1 cellular context compared by ENCODE assay signal in the genomic region with DNA sequence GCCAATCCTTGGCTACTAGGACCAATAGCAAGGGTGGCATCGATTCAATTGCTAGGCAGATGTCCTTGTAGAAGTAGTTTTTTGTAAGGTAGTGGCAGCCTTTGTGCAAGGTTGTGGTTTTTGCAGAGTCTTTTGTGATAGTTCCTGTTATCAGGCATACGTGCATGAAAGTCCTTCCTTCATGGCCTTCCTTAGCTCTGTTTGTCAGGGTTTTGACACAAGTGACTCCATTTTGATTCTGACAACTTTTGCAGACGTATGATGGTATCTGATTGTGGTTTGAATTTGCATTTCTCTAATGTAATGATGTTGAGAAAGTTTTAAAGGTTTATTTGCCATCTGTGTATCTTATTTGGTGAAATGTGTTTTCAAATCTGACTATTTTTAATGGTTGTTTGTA.
TF ChIP-seq lines count a peak whose summit lies in the region.

No MANE protein-coding gene starts in this region.

TF ChIP-seq in K562, 482 proteins besides CTCF, POLR2A, EP300 and RAD21 (continued from another document and continues in another):
- TF ChIP-seq, protein P1, sequence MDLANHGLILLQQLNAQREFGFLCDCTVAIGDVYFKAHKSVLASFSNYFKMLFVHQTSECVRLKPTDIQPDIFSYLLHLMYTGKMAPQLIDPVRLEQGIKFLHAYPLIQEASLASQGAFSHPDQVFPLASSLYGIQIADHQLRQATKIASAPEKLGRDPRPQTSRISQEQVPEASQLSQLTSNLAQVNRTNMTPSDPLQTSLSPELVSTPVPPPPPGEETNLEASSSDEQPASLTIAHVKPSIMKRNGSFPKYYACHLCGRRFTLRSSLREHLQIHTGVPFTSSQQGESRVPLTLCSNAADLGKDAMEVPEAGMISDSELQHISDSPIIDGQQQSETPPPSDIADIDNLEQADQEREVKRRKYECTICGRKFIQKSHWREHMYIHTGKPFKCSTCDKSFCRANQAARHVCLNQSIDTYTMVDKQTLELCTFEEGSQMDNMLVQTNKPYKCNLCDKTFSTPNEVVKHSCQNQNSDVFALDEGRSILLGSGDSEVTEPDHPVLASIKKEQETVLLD (IDR thresholded peaks at IDR 0.05) = no peak
- TF ChIP-seq TRIM28 (IDR thresholded peaks at IDR 0.05) = no peak
- peak; percentile 91 for TF ChIP-seq DDX20 (tag; IDR thresholded peaks at IDR 0.05; ENCODE audit: low read depth)
- no peak for TF ChIP-seq ZNF699 (CRISPR knock-in tag; IDR thresholded peaks at IDR 0.05; ENCODE audit: insufficient replicate concordance)
- TF ChIP-seq BCL6 (CRISPR knock-in tag; IDR thresholded peaks at IDR 0.05) = no peak
- no peak for TF ChIP-seq CBX5 (IDR thresholded peaks at IDR 0.05; ENCODE audit: borderline replicate concordance, low read depth)
- TF ChIP-seq DMBX1 (CRISPR knock-in tag; IDR thresholded peaks at IDR 0.05; ENCODE audit: borderline replicate concordance) = peak; percentile 81
- TF ChIP-seq, protein P2, sequence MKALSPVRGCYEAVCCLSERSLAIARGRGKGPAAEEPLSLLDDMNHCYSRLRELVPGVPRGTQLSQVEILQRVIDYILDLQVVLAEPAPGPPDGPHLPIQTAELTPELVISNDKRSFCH (CRISPR knock-in tag; IDR thresholded peaks at IDR 0.05) = no peak
- TF ChIP-seq, protein P2 (tag; IDR thresholded peaks at IDR 0.05) = peak; percentile 66; the same call in 1 of the 2 replicates
- TF ChIP-seq MIER1 (IDR thresholded peaks at IDR 0.05; ENCODE audit: low read depth) = no peak
- no peak for TF ChIP-seq SRSF7 (optimal IDR thresholded peaks at IDR 0.05; ENCODE audit: low read depth, low read length)
- no peak for TF ChIP-seq HDAC3 (IDR thresholded peaks at IDR 0.05; ENCODE audit: borderline replicate concordance, partially characterized antibody)
- TF ChIP-seq, protein P3, sequence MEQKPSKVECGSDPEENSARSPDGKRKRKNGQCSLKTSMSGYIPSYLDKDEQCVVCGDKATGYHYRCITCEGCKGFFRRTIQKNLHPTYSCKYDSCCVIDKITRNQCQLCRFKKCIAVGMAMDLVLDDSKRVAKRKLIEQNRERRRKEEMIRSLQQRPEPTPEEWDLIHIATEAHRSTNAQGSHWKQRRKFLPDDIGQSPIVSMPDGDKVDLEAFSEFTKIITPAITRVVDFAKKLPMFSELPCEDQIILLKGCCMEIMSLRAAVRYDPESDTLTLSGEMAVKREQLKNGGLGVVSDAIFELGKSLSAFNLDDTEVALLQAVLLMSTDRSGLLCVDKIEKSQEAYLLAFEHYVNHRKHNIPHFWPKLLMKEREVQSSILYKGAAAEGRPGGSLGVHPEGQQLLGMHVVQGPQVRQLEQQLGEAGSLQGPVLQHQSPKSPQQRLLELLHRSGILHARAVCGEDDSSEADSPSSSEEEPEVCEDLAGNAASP (IDR thresholded peaks at IDR 0.05) = no peak
- no peak for TF ChIP-seq RFX1 (IDR thresholded peaks at IDR 0.05)
- peak; percentile 85 for TF ChIP-seq ILK (tag; IDR thresholded peaks at IDR 0.05; ENCODE audit: borderline replicate concordance, low read depth)
- TF ChIP-seq, protein P4, sequence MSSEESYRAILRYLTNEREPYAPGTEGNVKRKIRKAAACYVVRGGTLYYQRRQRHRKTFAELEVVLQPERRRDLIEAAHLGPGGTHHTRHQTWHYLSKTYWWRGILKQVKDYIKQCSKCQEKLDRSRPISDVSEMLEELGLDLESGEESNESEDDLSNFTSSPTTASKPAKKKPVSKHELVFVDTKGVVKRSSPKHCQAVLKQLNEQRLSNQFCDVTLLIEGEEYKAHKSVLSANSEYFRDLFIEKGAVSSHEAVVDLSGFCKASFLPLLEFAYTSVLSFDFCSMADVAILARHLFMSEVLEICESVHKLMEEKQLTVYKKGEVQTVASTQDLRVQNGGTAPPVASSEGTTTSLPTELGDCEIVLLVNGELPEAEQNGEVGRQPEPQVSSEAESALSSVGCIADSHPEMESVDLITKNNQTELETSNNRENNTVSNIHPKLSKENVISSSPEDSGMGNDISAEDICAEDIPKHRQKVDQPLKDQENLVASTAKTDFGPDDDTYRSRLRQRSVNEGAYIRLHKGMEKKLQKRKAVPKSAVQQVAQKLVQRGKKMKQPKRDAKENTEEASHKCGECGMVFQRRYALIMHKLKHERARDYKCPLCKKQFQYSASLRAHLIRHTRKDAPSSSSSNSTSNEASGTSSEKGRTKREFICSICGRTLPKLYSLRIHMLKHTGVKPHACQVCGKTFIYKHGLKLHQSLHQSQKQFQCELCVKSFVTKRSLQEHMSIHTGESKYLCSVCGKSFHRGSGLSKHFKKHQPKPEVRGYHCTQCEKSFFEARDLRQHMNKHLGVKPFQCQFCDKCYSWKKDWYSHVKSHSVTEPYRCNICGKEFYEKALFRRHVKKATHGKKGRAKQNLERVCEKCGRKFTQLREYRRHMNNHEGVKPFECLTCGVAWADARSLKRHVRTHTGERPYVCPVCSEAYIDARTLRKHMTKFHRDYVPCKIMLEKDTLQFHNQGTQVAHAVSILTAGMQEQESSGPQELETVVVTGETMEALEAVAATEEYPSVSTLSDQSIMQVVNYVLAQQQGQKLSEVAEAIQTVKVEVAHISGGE (CRISPR knock-in tag; IDR thresholded peaks at IDR 0.05) = no peak
- TF ChIP-seq NR2C1 (IDR thresholded peaks at IDR 0.05) = no peak
- peak; percentile 70 for TF ChIP-seq NR2C1 (tag; IDR thresholded peaks at IDR 0.05)
- peak; percentile 20; the same call in 1 of the 2 replicates for TF ChIP-seq ZNF239 (CRISPR knock-in tag; IDR thresholded peaks at IDR 0.05)
- no peak for TF ChIP-seq HNRNPL (IDR thresholded peaks at IDR 0.05; ENCODE audit: low read depth, low read length)
- TF ChIP-seq SMAD3 (CRISPR knock-in tag; conservative IDR thresholded peaks at IDR 0.05) = peak; percentile 76
- TF ChIP-seq, protein P5, sequence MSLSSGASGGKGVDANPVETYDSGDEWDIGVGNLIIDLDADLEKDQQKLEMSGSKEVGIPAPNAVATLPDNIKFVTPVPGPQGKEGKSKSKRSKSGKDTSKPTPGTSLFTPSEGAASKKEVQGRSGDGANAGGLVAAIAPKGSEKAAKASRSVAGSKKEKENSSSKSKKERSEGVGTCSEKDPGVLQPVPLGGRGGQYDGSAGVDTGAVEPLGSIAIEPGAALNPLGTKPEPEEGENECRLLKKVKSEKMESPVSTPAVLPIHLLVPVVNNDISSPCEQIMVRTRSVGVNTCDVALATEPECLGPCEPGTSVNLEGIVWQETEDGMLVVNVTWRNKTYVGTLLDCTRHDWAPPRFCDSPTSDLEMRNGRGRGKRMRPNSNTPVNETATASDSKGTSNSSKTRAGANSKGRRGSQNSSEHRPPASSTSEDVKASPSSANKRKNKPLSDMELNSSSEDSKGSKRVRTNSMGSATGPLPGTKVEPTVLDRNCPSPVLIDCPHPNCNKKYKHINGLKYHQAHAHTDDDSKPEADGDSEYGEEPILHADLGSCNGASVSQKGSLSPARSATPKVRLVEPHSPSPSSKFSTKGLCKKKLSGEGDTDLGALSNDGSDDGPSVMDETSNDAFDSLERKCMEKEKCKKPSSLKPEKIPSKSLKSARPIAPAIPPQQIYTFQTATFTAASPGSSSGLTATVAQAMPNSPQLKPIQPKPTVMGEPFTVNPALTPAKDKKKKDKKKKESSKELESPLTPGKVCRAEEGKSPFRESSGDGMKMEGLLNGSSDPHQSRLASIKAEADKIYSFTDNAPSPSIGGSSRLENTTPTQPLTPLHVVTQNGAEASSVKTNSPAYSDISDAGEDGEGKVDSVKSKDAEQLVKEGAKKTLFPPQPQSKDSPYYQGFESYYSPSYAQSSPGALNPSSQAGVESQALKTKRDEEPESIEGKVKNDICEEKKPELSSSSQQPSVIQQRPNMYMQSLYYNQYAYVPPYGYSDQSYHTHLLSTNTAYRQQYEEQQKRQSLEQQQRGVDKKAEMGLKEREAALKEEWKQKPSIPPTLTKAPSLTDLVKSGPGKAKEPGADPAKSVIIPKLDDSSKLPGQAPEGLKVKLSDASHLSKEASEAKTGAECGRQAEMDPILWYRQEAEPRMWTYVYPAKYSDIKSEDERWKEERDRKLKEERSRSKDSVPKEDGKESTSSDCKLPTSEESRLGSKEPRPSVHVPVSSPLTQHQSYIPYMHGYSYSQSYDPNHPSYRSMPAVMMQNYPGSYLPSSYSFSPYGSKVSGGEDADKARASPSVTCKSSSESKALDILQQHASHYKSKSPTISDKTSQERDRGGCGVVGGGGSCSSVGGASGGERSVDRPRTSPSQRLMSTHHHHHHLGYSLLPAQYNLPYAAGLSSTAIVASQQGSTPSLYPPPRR (CRISPR knock-in tag; IDR thresholded peaks at IDR 0.05; ENCODE audit: borderline replicate concordance) = no peak
- TF ChIP-seq, protein P6, sequence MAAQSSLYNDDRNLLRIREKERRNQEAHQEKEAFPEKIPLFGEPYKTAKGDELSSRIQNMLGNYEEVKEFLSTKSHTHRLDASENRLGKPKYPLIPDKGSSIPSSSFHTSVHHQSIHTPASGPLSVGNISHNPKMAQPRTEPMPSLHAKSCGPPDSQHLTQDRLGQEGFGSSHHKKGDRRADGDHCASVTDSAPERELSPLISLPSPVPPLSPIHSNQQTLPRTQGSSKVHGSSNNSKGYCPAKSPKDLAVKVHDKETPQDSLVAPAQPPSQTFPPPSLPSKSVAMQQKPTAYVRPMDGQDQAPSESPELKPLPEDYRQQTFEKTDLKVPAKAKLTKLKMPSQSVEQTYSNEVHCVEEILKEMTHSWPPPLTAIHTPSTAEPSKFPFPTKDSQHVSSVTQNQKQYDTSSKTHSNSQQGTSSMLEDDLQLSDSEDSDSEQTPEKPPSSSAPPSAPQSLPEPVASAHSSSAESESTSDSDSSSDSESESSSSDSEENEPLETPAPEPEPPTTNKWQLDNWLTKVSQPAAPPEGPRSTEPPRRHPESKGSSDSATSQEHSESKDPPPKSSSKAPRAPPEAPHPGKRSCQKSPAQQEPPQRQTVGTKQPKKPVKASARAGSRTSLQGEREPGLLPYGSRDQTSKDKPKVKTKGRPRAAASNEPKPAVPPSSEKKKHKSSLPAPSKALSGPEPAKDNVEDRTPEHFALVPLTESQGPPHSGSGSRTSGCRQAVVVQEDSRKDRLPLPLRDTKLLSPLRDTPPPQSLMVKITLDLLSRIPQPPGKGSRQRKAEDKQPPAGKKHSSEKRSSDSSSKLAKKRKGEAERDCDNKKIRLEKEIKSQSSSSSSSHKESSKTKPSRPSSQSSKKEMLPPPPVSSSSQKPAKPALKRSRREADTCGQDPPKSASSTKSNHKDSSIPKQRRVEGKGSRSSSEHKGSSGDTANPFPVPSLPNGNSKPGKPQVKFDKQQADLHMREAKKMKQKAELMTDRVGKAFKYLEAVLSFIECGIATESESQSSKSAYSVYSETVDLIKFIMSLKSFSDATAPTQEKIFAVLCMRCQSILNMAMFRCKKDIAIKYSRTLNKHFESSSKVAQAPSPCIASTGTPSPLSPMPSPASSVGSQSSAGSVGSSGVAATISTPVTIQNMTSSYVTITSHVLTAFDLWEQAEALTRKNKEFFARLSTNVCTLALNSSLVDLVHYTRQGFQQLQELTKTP (IDR thresholded peaks at IDR 0.05; ENCODE audit: low read depth in 1 of 2, partially characterized antibody in 2 of 2) = no peak
- TF ChIP-seq POLR2AphosphoS5 (IDR thresholded peaks at IDR 0.05; ENCODE audit: control insufficient read depth, insufficient read depth, low read depth, low read length) = no peak
- TF ChIP-seq RFX7 (CRISPR knock-in tag; IDR thresholded peaks at IDR 0.05) = no peak
- TF ChIP-seq ZBTB17 (CRISPR knock-in tag; IDR thresholded peaks at IDR 0.05) = 0 out of 2 replicates have a peak, but pooled peaks have one; percentile 50
- no peak for TF ChIP-seq MYNN (IDR thresholded peaks at IDR 0.05)
- no peak for TF ChIP-seq MYNN (CRISPR knock-in tag; IDR thresholded peaks at IDR 0.05)
- TF ChIP-seq KLF6 (CRISPR knock-in tag; IDR thresholded peaks at IDR 0.05; ENCODE audit: borderline replicate concordance) = peak; percentile 77; the same call in 1 of the 2 replicates
- TF ChIP-seq, protein P7, sequence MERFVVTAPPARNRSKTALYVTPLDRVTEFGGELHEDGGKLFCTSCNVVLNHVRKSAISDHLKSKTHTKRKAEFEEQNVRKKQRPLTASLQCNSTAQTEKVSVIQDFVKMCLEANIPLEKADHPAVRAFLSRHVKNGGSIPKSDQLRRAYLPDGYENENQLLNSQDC (CRISPR knock-in tag; IDR thresholded peaks at IDR 0.05) = no peak
- TF ChIP-seq, protein P8, sequence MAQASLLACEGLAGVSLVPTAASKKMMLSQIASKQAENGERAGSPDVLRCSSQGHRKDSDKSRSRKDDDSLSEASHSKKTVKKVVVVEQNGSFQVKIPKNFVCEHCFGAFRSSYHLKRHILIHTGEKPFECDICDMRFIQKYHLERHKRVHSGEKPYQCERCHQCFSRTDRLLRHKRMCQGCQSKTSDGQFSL (CRISPR knock-in tag; IDR thresholded peaks at IDR 0.05) = no peak
- TF ChIP-seq, protein P8 (tag; IDR thresholded peaks at IDR 0.05) = 0 out of 4 replicates have a peak, but pooled peaks of 1 of the 2 experiments have one; percentile 70
- no peak for TF ChIP-seq HDAC8 (tag; IDR thresholded peaks at IDR 0.05)
- TF ChIP-seq POLR3G (IDR thresholded peaks at IDR 0.05; ENCODE audit: extremely low read depth, insufficient read length, insufficient replicate concordance) = no peak
- TF ChIP-seq, protein P9, sequence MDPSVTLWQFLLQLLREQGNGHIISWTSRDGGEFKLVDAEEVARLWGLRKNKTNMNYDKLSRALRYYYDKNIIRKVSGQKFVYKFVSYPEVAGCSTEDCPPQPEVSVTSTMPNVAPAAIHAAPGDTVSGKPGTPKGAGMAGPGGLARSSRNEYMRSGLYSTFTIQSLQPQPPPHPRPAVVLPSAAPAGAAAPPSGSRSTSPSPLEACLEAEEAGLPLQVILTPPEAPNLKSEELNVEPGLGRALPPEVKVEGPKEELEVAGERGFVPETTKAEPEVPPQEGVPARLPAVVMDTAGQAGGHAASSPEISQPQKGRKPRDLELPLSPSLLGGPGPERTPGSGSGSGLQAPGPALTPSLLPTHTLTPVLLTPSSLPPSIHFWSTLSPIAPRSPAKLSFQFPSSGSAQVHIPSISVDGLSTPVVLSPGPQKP (CRISPR knock-in tag; IDR thresholded peaks at IDR 0.05) = no peak
- TF ChIP-seq RBM34 (IDR thresholded peaks at IDR 0.05; ENCODE audit: borderline replicate concordance, insufficient read depth, low read length) = no peak
- TF ChIP-seq ZFPM2 (CRISPR knock-in tag; IDR thresholded peaks at IDR 0.05) = no peak
- TF ChIP-seq, protein P10, sequence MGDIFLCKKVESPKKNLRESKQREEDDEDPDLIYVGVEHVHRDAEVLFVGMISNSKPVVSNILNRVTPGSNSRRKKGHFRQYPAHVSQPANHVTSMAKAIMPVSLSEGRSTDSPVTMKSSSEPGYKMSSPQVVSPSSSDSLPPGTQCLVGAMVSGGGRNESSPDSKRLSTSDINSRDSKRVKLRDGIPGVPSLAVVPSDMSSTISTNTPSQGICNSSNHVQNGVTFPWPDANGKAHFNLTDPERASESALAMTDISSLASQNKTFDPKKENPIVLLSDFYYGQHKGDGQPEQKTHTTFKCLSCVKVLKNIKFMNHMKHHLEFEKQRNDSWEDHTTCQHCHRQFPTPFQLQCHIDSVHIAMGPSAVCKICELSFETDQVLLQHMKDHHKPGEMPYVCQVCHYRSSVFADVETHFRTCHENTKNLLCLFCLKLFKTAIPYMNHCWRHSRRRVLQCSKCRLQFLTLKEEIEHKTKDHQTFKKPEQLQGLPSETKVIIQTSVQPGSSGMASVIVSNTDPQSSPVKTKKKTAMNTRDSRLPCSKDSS (IDR thresholded peaks at IDR 0.05; ENCODE audit: low read depth, partially characterized antibody) = no peak
